ENCODE assay signal across 8 cellular contexts in the genomic region with DNA sequence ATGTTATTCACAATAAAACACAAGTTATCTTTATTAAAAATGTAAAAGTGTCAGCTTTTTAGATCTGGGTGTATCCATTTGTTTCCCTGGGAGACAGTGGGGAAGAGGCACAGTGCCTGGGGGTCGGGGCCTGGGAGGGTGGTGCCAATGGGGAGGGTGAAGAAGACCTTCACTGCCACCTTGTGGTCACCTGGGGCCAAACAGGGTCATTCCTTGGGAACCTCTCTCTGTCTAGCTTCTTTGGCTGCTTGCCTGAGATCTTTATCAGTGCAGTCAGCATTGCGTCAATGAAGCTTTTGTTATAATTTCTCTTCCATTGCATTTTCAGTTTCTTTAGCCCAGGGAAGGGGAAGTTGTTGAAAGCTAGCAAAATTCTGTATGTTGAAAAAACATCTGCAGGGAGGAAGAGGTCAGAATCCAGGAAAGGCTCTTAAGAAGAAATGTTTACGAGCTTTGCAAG. TPM values are rescaled to one million over a fixed set of nuclear protein-coding genes. Genes with fewer than 3 reads are reported as not detected.
DNase-seq lines count a peak whose midpoint lies in the region; ATAC-seq, FAIRE-seq and TF ChIP-seq lines count a peak whose summit lies in the region.

No MANE protein-coding gene starts in this region.

- H2AK5ac ChIP-seq in trophoblast cell (ENCODE audit: low read length): no peak overlapping the region

- H3K4me3 ChIP-seq in trophoblast cell (ENCODE audit: low read depth, low read length) (no peak overlapping the region), gastrocnemius medialis (no peak overlapping the region)

- intact Hi-C loops in gastrocnemius medialis (cut with DNase I; ENCODE audit: low total_unique reads): no loop called here

- no peak overlapping the region for H4K8ac ChIP-seq in trophoblast cell (ENCODE audit: low read depth, low read length)

- no CpG with 5 or more reads among the region's 3 CpGs for WGBS in trophoblast cell (ENCODE audit: extremely low coverage, insufficient coverage, insufficient read length)

- H3K4me2 ChIP-seq in trophoblast cell (ENCODE audit: low read length): no peak overlapping the region

- H3K14ac ChIP-seq in trophoblast cell (ENCODE audit: low read length): no peak overlapping the region

- peak; percentile 88 for ATAC-seq in GM19455 (IDR thresholded peaks at IDR 0.05; ENCODE audit: unreplicated experiment)
- ATAC-seq in HG03571 (IDR thresholded peaks at IDR 0.05; ENCODE audit: unreplicated experiment): peak; percentile 79
- no peak for ATAC-seq in gastrocnemius medialis

- H3K27me3 ChIP-seq in trophoblast cell (ENCODE audit: insufficient read depth, low read length) (no peaks in the 10 kb centered on the region), gastrocnemius medialis (no peaks in the 10 kb centered on the region)

- H3K18ac ChIP-seq in trophoblast cell (ENCODE audit: low read length): no peak overlapping the region

- no peak overlapping the region for H2BK12ac ChIP-seq in trophoblast cell (ENCODE audit: low read length)

- H3K36me3 ChIP-seq in trophoblast cell (ENCODE audit: control insufficient read depth in 1 of 2, insufficient read depth in 2 of 2, low read length in 2 of 2): no peaks in the 10 kb centered on the region
- H3K36me3 ChIP-seq in gastrocnemius medialis: no peaks in the 10 kb centered on the region

- no peak overlapping the region for H4K12ac ChIP-seq in trophoblast cell (ENCODE audit: low read depth, low read length)

- H3K9me3 ChIP-seq in trophoblast cell (ENCODE audit: insufficient read depth, low read depth, low read length): no peaks in the 10 kb centered on the region
- no peaks in the 10 kb centered on the region for H3K9me3 ChIP-seq in gastrocnemius medialis

- H3K27ac ChIP-seq in trophoblast cell (ENCODE audit: low read depth, low read length) (no peak overlapping the region), gastrocnemius medialis (no peak overlapping the region)

- FAIRE-seq in D721Med (lab: Jason Lieb, UNC) (peak; percentile 70), frontal cortex (lab: Jason Lieb, UNC) (no peak)

- no peak overlapping the region for H3K23ac ChIP-seq in trophoblast cell (ENCODE audit: low read length)

- H3K9ac ChIP-seq in trophoblast cell (ENCODE audit: low read length): no peak overlapping the region

- DNase-seq in D721Med (ENCODE audit: insufficient read length, low spot score) (peak; percentile 62), NCI-H774 (lab: John Stamatoyannopoulos, UW) (peak; percentile 22), activated T-cell treated with anti-CD3 and anti-CD28 coated beads for 24 hours (ENCODE audit: low read depth) (peak; percentile 20), frontal cortex (ENCODE audit: low spot score in 2 of 2) (peak; percentile 59 to 65), trophoblast cell (peak; percentile 75 to 89), gastrocnemius medialis (no peak)

- no peaks in the 10 kb centered on the region for H3K79me1 ChIP-seq in trophoblast cell (ENCODE audit: low read length)

- no peak overlapping the region for H2BK120ac ChIP-seq in trophoblast cell (ENCODE audit: insufficient read depth, low read length, poor library complexity)

- H3K4ac ChIP-seq in trophoblast cell (ENCODE audit: low read depth, low read length): no peak overlapping the region

- TF ChIP-seq CTCF in D721Med (IDR thresholded peaks at IDR 0.05; ENCODE audit: insufficient read depth, missing control alignments): peak; percentile 76
- TF ChIP-seq CTCF in gastrocnemius medialis (IDR thresholded peaks at IDR 0.05 in 4 of 5, conservative IDR thresholded peaks at IDR 0.05 in 1 of 5): peak in 2 of 5 experiments; percentile 23 to 34

- no peak overlapping the region for H2BK5ac ChIP-seq in trophoblast cell (ENCODE audit: low read depth, low read length, poor library complexity)

- TF ChIP-seq POLR2A in gastrocnemius medialis (IDR thresholded peaks at IDR 0.05): no peak

- H3K4me1 ChIP-seq in trophoblast cell (ENCODE audit: control insufficient read depth in 1 of 2, insufficient read depth in 2 of 2, low read length in 2 of 2) (no peaks in the 10 kb centered on the region), gastrocnemius medialis (no peaks in the 10 kb centered on the region)

- no peak overlapping the region for H2AFZ ChIP-seq in trophoblast cell (ENCODE audit: insufficient read depth, low read length, poor library complexity)

- in situ Hi-C loops in gastrocnemius medialis (cut with MboI; ENCODE audit: low sequenced_read_pairs in 4 of 4): no loop called here

- H4K91ac ChIP-seq in trophoblast cell (ENCODE audit: low read depth, low read length): no peak overlapping the region

- H3K79me2 ChIP-seq in trophoblast cell (ENCODE audit: control insufficient read depth, insufficient read depth, low read length, poor library complexity): no peaks in the 10 kb centered on the region

RNA-seq across cellular contexts. Expression of a gene that starts 39.1 kb away (rescaled TPM):
- total RNA-seq in frontal cortex: 72.2 TPM
- 4.8 and 5.2 TPM in 2 replicates for polyA plus RNA-seq in trophoblast cell (2013)
- total RNA-seq in gastrocnemius medialis: under 1 TPM in 1 of 4 donors, not detected in 3; 0.39 TPM

Comparison
In these comparisons a context has a peak if more than half of its experiments do, and no peak if none do; other contexts are left out.
1. DNase-seq: peak in D721Med (single experiment), NCI-H774 (single experiment), activated T-cell treated with anti-CD3 and anti-CD28 coated beads for 24 hours (single experiment), frontal cortex (2 of 2) and trophoblast cell (2 of 2); none in gastrocnemius medialis (0 of 2).
2. ATAC-seq: peak in GM19455 (single experiment) and HG03571 (single experiment); none in gastrocnemius medialis (0 of 2).
3. RNA of a gene that starts 39.1 kb away (total RNA-seq): 72.2 TPM in frontal cortex (single experiment); 0.39 TPM in gastrocnemius medialis; every median in the first group is over 10 times any median in the second.